Comparison of ENCODE assay signal across 14 cellular contexts in genomic region chr6:134823635-134824034, GRCh38.
"Had no signal": no experiment of that assay in that cellular context is flagged by ENCODE, and none has a peak within 500 bp of the region (broad histone marks: within the 10 kb centered on the region; RNA-seq: fewer than 3 reads in every experiment).

No MANE protein-coding gene starts in this region.

- H3K27me3 ChIP-seq: esophagus muscularis mucosa, gastrocnemius medialis, spleen, testis, transverse colon had no signal

- H3K27ac Mint-ChIP-seq: activated CD4-positive, alpha-beta memory T cell treated with anti-CD3 and anti-CD28 coated beads, Interleukin-2, amount 10 ng/mL, durations not matched to agents 7 days and 5 days; activated T-helper 17 cell treated with anti-CD3 and anti-CD28 coated beads, Interleukin-2, amount 50 U/mL, for 72 hours; memory B cell; natural killer cell had no signal

- H3K9me3 Mint-ChIP-seq: activated CD4-positive, alpha-beta memory T cell treated with anti-CD3 and anti-CD28 coated beads, Interleukin-2, amount 10 ng/mL, durations not matched to agents 7 days and 5 days; activated T-cell treated with anti-CD3 and anti-CD28 coated beads, Interleukin-2, amount 50 U/mL, for 4 hours; activated T-helper 17 cell treated with anti-CD3 and anti-CD28 coated beads, Interleukin-2, amount 50 U/mL, for 72 hours; memory B cell; natural killer cell had no signal

- H3K4me3 ChIP-seq: esophagus muscularis mucosa, gastrocnemius medialis, prostate gland, spleen, testis, transverse colon had no signal

- H3K4me3 Mint-ChIP-seq: activated CD4-positive, alpha-beta memory T cell treated with anti-CD3 and anti-CD28 coated beads, Interleukin-2, amount 10 ng/mL, durations not matched to agents 7 days and 5 days; activated T-cell treated with anti-CD3 and anti-CD28 coated beads, Interleukin-2, amount 50 U/mL, for 4 hours; activated T-helper 17 cell treated with anti-CD3 and anti-CD28 coated beads, Interleukin-2, amount 50 U/mL, for 72 hours; memory B cell; natural killer cell had no signal

- H3K27ac ChIP-seq: esophagus muscularis mucosa, gastrocnemius medialis, prostate gland, spleen, testis, VCaP had no signal

- DNase-seq: activated gamma-delta T cell treated with Interleukin-2 at 50 U/mL for 16 hours; activated T-cell treated with anti-CD3 and anti-CD28 coated beads, Interleukin-2, amount 50 U/mL, for 4 hours; natural killer cell; spleen; transverse colon had no signal

- H3K4me1 Mint-ChIP-seq: natural killer cell had no signal

- H3K36me3 Mint-ChIP-seq: natural killer cell had no signal

- FAIRE-seq: TTC549 had no signal

- H3K4me1 ChIP-seq: prostate gland had no signal

- H3K36me3 ChIP-seq: esophagus muscularis mucosa, gastrocnemius medialis, prostate gland, spleen, transverse colon had no signal

- H3K9me3 ChIP-seq: esophagus muscularis mucosa, gastrocnemius medialis, prostate gland, testis had no signal
